Comparison of ENCODE assay signal across 9 cellular contexts in genomic region chr15:41559489-41560177, GRCh38. TPM values are rescaled to one million over a fixed set of nuclear protein-coding genes. Genes with fewer than 3 reads are reported as not detected.
DNase-seq lines count a peak whose midpoint lies in the region; ATAC-seq, FAIRE-seq and TF ChIP-seq lines count a peak whose summit lies in the region.
"Had no signal": no experiment of that assay in that cellular context is flagged by ENCODE, and none has a peak within 500 bp of the region (broad histone marks: within the 10 kb centered on the region; RNA-seq: fewer than 3 reads in every experiment).

No MANE protein-coding gene starts in this region.

- no peak for FAIRE-seq in HTR-8/SVneo (lab: Jason Lieb, UNC)

- H3K27ac ChIP-seq in heart left ventricle (peak overlapping the region in 3 of 12 donors; percentile 34 to 66 (median 45)), prostate gland (peak overlapping the region; percentile 32 to 39)
- H3K27ac ChIP-seq: epithelial cell of prostate had no signal

- no peaks in the 10 kb centered on the region for H3K36me3 Mint-ChIP-seq in activated naive CD4-positive, alpha-beta T cell treated with anti-CD3 and anti-CD28 coated beads for 36 hours (ENCODE audit: low read depth)
- H3K36me3 Mint-ChIP-seq in activated T-cell treated with anti-CD3 and anti-CD28 coated beads, Interleukin-2, amount 50 U/mL, for 24 hours (ENCODE audit: low read depth) = no peaks in the 10 kb centered on the region

- DNase-seq in activated naive CD4-positive, alpha-beta T cell treated with anti-CD3 and anti-CD28 coated beads for 36 hours = no peak
- DNase-seq in activated naive CD4-positive, alpha-beta T cell treated with Interleukin-2 at 50 U/mL for 16 hours = no peak
- peak; percentile 40 for DNase-seq in activated T-cell treated with anti-CD3 and anti-CD28 coated beads, Interleukin-2, amount 50 U/mL, for 24 hours
- DNase-seq in heart left ventricle (no peak), prostate gland (ENCODE audit: low spot score) (no peak), GM19240 (ENCODE audit: insufficient read length, low spot score) (no peak), T-helper 9 cell (no peak), HTR-8/SVneo (ENCODE audit: insufficient read length, low spot score) (no peak)

- peaks cover 0 to 42% (median 19%) of the 10 kb centered on the region in 12 donors for H3K4me1 ChIP-seq in heart left ventricle
- H3K4me1 ChIP-seq in prostate gland (replicated peaks) = no peaks in the 10 kb centered on the region

- peaks cover 13% of the 10 kb centered on the region for H3K4me1 Mint-ChIP-seq in activated naive CD4-positive, alpha-beta T cell treated with anti-CD3 and anti-CD28 coated beads for 36 hours (ENCODE audit: low read depth)
- peaks cover 21% of the 10 kb centered on the region for H3K4me1 Mint-ChIP-seq in activated T-cell treated with anti-CD3 and anti-CD28 coated beads, Interleukin-2, amount 50 U/mL, for 24 hours (ENCODE audit: low read depth)

- H3K4me3 ChIP-seq in heart left ventricle = peak overlapping the region; percentile 48 to 94 (median 62)
- peak overlapping the region; percentile 57 to 66 for H3K4me3 ChIP-seq in prostate gland

- H3K9me3 ChIP-seq in heart left ventricle (no peaks in the 10 kb centered on the region), prostate gland (no peaks in the 10 kb centered on the region)

- H3K27me3 ChIP-seq in heart left ventricle = peaks cover 0 to 6% (median 0%) of the 10 kb centered on the region in 9 donors
- no peaks in the 10 kb centered on the region for H3K27me3 ChIP-seq in prostate gland (replicated peaks; ENCODE audit: insufficient read depth)

- no peak for ATAC-seq in heart left ventricle

- H3K36me3 ChIP-seq in heart left ventricle (no peaks in the 10 kb centered on the region), prostate gland (no peaks in the 10 kb centered on the region)

- peak overlapping the region; percentile 71 for H3K4me3 Mint-ChIP-seq in activated naive CD4-positive, alpha-beta T cell treated with anti-CD3 and anti-CD28 coated beads for 36 hours
- H3K4me3 Mint-ChIP-seq in activated T-cell treated with anti-CD3 and anti-CD28 coated beads, Interleukin-2, amount 50 U/mL, for 24 hours = peak overlapping the region; percentile 77

- H3K27me3 Mint-ChIP-seq in activated naive CD4-positive, alpha-beta T cell treated with anti-CD3 and anti-CD28 coated beads for 36 hours (ENCODE audit: low read depth) = peaks cover 15% of the 10 kb centered on the region
- H3K27me3 Mint-ChIP-seq in activated T-cell treated with anti-CD3 and anti-CD28 coated beads, Interleukin-2, amount 50 U/mL, for 24 hours = peaks cover 24% of the 10 kb centered on the region

- TF ChIP-seq CTCF in heart left ventricle (IDR thresholded peaks at IDR 0.05) (no peak), prostate gland (IDR thresholded peaks at IDR 0.05) (no peak)

- no peak overlapping the region for H3K27ac Mint-ChIP-seq in activated naive CD4-positive, alpha-beta T cell treated with anti-CD3 and anti-CD28 coated beads for 36 hours
- peak overlapping the region; percentile 83 for H3K27ac Mint-ChIP-seq in activated T-cell treated with anti-CD3 and anti-CD28 coated beads, Interleukin-2, amount 50 U/mL, for 24 hours

- no peaks in the 10 kb centered on the region for H3K9me3 Mint-ChIP-seq in activated naive CD4-positive, alpha-beta T cell treated with anti-CD3 and anti-CD28 coated beads for 36 hours
- no peaks in the 10 kb centered on the region for H3K9me3 Mint-ChIP-seq in activated T-cell treated with anti-CD3 and anti-CD28 coated beads, Interleukin-2, amount 50 U/mL, for 24 hours

- intact Hi-C loops in activated naive CD4-positive, alpha-beta T cell treated with anti-CD3 and anti-CD28 coated beads for 36 hours (cut with micrococcal nuclease) = loop anchor here (5.0 kb wide), 3 partner anchors 63 to 268 kb away; partner anchors contain the start of genes ITPKA and JMJD7
- intact Hi-C loops in heart left ventricle (cut with DNase I) = loop anchor here in 8 of 10 donors (5.0 to 10.0 kb wide), 3 partner anchors 43 to 255 kb away; no protein-coding TSS in a partner anchor
- intact Hi-C loops in prostate gland (cut with DNase I) = no loop called here

- 1 to 13% (median 11%) methylated on average over 9 to 32 of the region's 32 CpGs for WGBS in heart left ventricle, 4 donors
- WGBS in prostate gland = 5% methylated on average over 31 of the region's 32 CpGs

- TF ChIP-seq POLR2A in heart left ventricle (IDR thresholded peaks at IDR 0.05) = no peak
- no peak for TF ChIP-seq POLR2A in prostate gland (IDR thresholded peaks at IDR 0.05)

- CTCF ChIA-PET in activated naive CD4-positive, alpha-beta T cell treated with anti-CD3 and anti-CD28 coated beads for 36 hours (lab: Charles Lee) = no interaction called here

RNA-seq across cellular contexts. Expression of gene TYRO3, which starts 0.6 kb away (rescaled TPM):
- total RNA-seq in activated naive CD4-positive, alpha-beta T cell treated with anti-CD3 and anti-CD28 coated beads for 36 hours = 1 to 10 TPM; 1.2 to 3.7 TPM
- total RNA-seq in heart left ventricle (10 to 100 TPM in 3 of 9 donors, 1 to 10 TPM in 6; 2.5 to 15.4 (median 3.7) TPM), prostate gland (10 to 100 TPM in 1 of 2 donors, 1 to 10 TPM in 1; 5.2 to 99.6 TPM)
- polyA plus RNA-seq in heart left ventricle = 10 to 100 TPM in 1 of 2 donors, 1 to 10 TPM in 1; 2.6 to 13.7 TPM

RNA-seq across cellular contexts. Expression of gene RPAP1, which starts 15.6 kb away (rescaled TPM):
- 10 to 100 TPM; 48.4 to 49.5 TPM for total RNA-seq in activated naive CD4-positive, alpha-beta T cell treated with anti-CD3 and anti-CD28 coated beads for 36 hours
- total RNA-seq in heart left ventricle (10 to 100 TPM; 13.7 to 32.5 (median 23.7) TPM), prostate gland (10 to 100 TPM; 17.0 to 47.3 TPM)
- polyA plus RNA-seq in heart left ventricle = 10 to 100 TPM; 13.4 to 15.4 TPM

RNA-seq across cellular contexts. Expression of gene LTK, which starts 46.0 kb away (rescaled TPM):
- not detected for total RNA-seq in activated naive CD4-positive, alpha-beta T cell treated with anti-CD3 and anti-CD28 coated beads for 36 hours
- 1 to 10 TPM in 1 of 9 donors, under 1 TPM in 8; 0.14 to 1.6 (median 0.37) TPM for total RNA-seq in heart left ventricle
- under 1 TPM; 0.34 to 0.36 TPM for polyA plus RNA-seq in heart left ventricle
- total RNA-seq in prostate gland = 1 to 10 TPM in 1 of 2 donors, not detected in 1; 1.5 TPM
